ENCODE assay signal across 9 cellular contexts in the genomic region with DNA sequence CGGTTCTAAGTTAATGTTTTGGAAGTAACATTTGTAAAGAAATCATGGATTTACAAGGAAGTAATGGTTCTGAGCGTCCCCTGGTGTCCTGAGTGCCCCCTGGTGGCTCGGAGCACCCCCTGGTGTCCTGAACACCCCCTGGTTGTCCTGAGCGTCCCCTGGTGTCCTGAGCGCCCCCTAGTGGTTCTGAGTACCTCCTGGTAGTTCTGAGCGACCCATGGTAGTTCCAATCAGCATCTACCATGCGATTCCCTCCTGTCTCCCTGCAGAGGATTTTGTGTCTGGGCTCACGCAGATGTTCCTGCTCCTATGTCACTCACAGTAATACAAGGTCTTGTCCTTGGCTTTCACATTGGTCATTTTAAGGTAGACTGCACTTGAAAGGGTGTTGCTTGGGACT.
DNase-seq lines count a peak whose midpoint lies in the region; ATAC-seq, FAIRE-seq and TF ChIP-seq lines count a peak whose summit lies in the region.
"Had no signal": no experiment of that assay in that cellular context is flagged by ENCODE, and none has a peak within 500 bp of the region (broad histone marks: within the 10 kb centered on the region; RNA-seq: fewer than 3 reads in every experiment).

No MANE protein-coding gene starts in this region.

- no peaks in the 10 kb centered on the region for H3K79me1 ChIP-seq in mesenchymal stem cell (replicated peaks; ENCODE audit: low read length, poor library complexity, severe bottlenecking)

- no peaks in the 10 kb centered on the region for H3K4me1 ChIP-seq in A673 (ENCODE audit: insufficient read depth, low read length, poor library complexity, severe bottlenecking)
- no peaks in the 10 kb centered on the region for H3K4me1 ChIP-seq in HepG2 (ENCODE audit: insufficient read depth, low read length)
- H3K4me1 ChIP-seq in mesenchymal stem cell (ENCODE audit: control insufficient read depth, insufficient read depth, low read depth, low read length) = no peaks in the 10 kb centered on the region

- H3K14ac ChIP-seq in mesenchymal stem cell (ENCODE audit: low read length in 2 of 2) = no peak overlapping the region

- no peak overlapping the region for H2BK15ac ChIP-seq in mesenchymal stem cell (ENCODE audit: low read depth, poor library complexity, severe bottlenecking)

- peaks cover 29% of the 10 kb centered on the region for H3K27me3 Mint-ChIP-seq in activated CD4-positive, alpha-beta memory T cell treated with anti-CD3 and anti-CD28 coated beads, Interleukin-2, amount 10 ng/mL, durations not matched to agents 7 days and 5 days
- H3K27me3 Mint-ChIP-seq in nephron progenitor cell (ENCODE audit: low read depth, poor library complexity) = no peaks in the 10 kb centered on the region

- no peak overlapping the region for H2BK5ac ChIP-seq in mesenchymal stem cell (ENCODE audit: low read depth, low read length, poor library complexity, severe bottlenecking)

- H3K4me2 ChIP-seq in HepG2 (ENCODE audit: low read depth, low read length) = no peak overlapping the region
- H3K4me2 ChIP-seq in mesenchymal stem cell (ENCODE audit: low read length, poor library complexity, severe bottlenecking) = no peak overlapping the region

- H3K4me3 ChIP-seq in A673 (ENCODE audit: low read depth, low read length, poor library complexity, severe bottlenecking) (no peak overlapping the region), NB4 (ENCODE audit: low read depth, low read length) (no peak overlapping the region), HepG2 (replicated peaks in 1 of 3; ENCODE audit: insufficient read depth in 1 of 3, low read depth in 2 of 3, low read length in 3 of 3) (no peak overlapping the region), mesenchymal stem cell (ENCODE audit: insufficient read depth in 1 of 2, low read depth in 1 of 2, low read length in 2 of 2) (no peak overlapping the region)
- H3K4me3 ChIP-seq: skin epidermis had no signal

- H3K4ac ChIP-seq in mesenchymal stem cell (ENCODE audit: low read depth in 1 of 2, low read length in 2 of 2) = no peak overlapping the region

- H3K4me3 Mint-ChIP-seq in activated CD4-positive, alpha-beta memory T cell treated with anti-CD3 and anti-CD28 coated beads, Interleukin-2, amount 10 ng/mL, durations not matched to agents 7 days and 5 days = no peak overlapping the region
- H3K4me3 Mint-ChIP-seq in nephron progenitor cell = no peak overlapping the region

- peaks cover 2% of the 10 kb centered on the region for H3K9me3 Mint-ChIP-seq in activated CD4-positive, alpha-beta memory T cell treated with anti-CD3 and anti-CD28 coated beads, Interleukin-2, amount 10 ng/mL, durations not matched to agents 7 days and 5 days
- H3K9me3 Mint-ChIP-seq in nephron progenitor cell = peaks cover 87% of the 10 kb centered on the region

- H2AFZ ChIP-seq in HepG2 (ENCODE audit: low read length) (no peak overlapping the region), mesenchymal stem cell (ENCODE audit: low read depth, low read length) (no peak overlapping the region)

- H3K27ac ChIP-seq in A673 (ENCODE audit: low read depth, low read length, poor library complexity, severe bottlenecking) (no peak overlapping the region), HepG2 (ENCODE audit: extremely low read length, insufficient read depth, low read length) (no peak overlapping the region), mesenchymal stem cell (ENCODE audit: low read length, poor library complexity, severe bottlenecking) (no peak overlapping the region)
- H3K27ac ChIP-seq: skin epidermis had no signal

- no peak overlapping the region for H3K18ac ChIP-seq in mesenchymal stem cell (ENCODE audit: low read depth in 1 of 2, low read length in 2 of 2)

- BruUV-seq in A673 (replicated peaks; lab: Mats Ljungman, UMichigan) (no TSS peak), HepG2 (replicated peaks; lab: Mats Ljungman, UMichigan) (no TSS peak)

- H3K36me3 ChIP-seq in A673 (ENCODE audit: insufficient read depth, low read length, poor library complexity, severe bottlenecking) (no peaks in the 10 kb centered on the region), HepG2 (replicated peaks in 1 of 2; ENCODE audit: control insufficient read depth in 1 of 2, insufficient read depth in 2 of 2, low read length in 2 of 2) (no peaks in the 10 kb centered on the region), mesenchymal stem cell (ENCODE audit: control insufficient read depth in 1 of 2, insufficient read depth in 2 of 2, low read depth in 1 of 2, low read length in 2 of 2) (no peaks in the 10 kb centered on the region)

- TF ChIP-seq CTCF in A673 (conservative IDR thresholded peaks at IDR 0.05; ENCODE audit: low read depth, low read length) (peak; percentile 69), NB4 (IDR thresholded peaks at IDR 0.05; ENCODE audit: low read depth, low read length) (peak; percentile 99), HepG2 (CRISPR knock-in tag; IDR thresholded peaks at IDR 0.05) (peak; percentile 79), nephron progenitor cell (IDR thresholded peaks at IDR 0.05) (no peak)

- in situ Hi-C loops in HepG2 (cut with HindIII; ENCODE audit: extremely low pct_ligation_motif_present, low pct_unique_long_range_greater_than_20kb) = no loop called here

- H4K20me1 ChIP-seq in HepG2 (ENCODE audit: insufficient read depth, low read length) = no peaks in the 10 kb centered on the region

- H3K9me3 ChIP-seq in A673 (ENCODE audit: low read depth, low read length, poor library complexity, severe bottlenecking) (no peaks in the 10 kb centered on the region), HepG2 (ENCODE audit: low read length) (peaks cover 7% of the 10 kb centered on the region), mesenchymal stem cell (ENCODE audit: control insufficient read depth, low read length) (no peaks in the 10 kb centered on the region)

- H3K9ac ChIP-seq in HepG2 (ENCODE audit: insufficient read depth, low read depth, low read length) = no peak overlapping the region
- no peak overlapping the region for H3K9ac ChIP-seq in mesenchymal stem cell (ENCODE audit: low read length)

- intact Hi-C loops in A673 (cut with micrococcal nuclease; ENCODE audit: unreplicated experiment) (no loop called here), HepG2 (cut with micrococcal nuclease; ENCODE audit: unreplicated experiment) (no loop called here)

- H3K4me1 Mint-ChIP-seq in activated CD4-positive, alpha-beta memory T cell treated with anti-CD3 and anti-CD28 coated beads, Interleukin-2, amount 10 ng/mL, durations not matched to agents 7 days and 5 days = peaks cover 3% of the 10 kb centered on the region
- H3K4me1 Mint-ChIP-seq in nephron progenitor cell = no peaks in the 10 kb centered on the region

- no peaks in the 10 kb centered on the region for H3K79me2 ChIP-seq in HepG2 (ENCODE audit: insufficient read depth, low read length)

- ATAC-seq in GM18907 (IDR thresholded peaks at IDR 0.05; ENCODE audit: unreplicated experiment) (peak; percentile 52), HepG2 (peak; percentile 92), HG03108 (IDR thresholded peaks at IDR 0.05; ENCODE audit: unreplicated experiment) (no peak)

- H3K23ac ChIP-seq in mesenchymal stem cell (ENCODE audit: low read length in 2 of 2) = no peak overlapping the region

- DNase-seq in A673 (ENCODE audit: low spot score) = peak; percentile 63
- DNase-seq in NB4 (ENCODE audit: low read depth) = peak; percentile 85
- DNase-seq in activated CD4-positive, alpha-beta memory T cell treated with anti-CD3 and anti-CD28 coated beads, Interleukin-2, amount 10 ng/mL, durations not matched to agents 7 days and 5 days = peak; percentile 64
- peak; percentile 65 for DNase-seq in HepG2 (ENCODE audit: low spot score)
- no peak for DNase-seq in nephron progenitor cell
- DNase-seq in mesenchymal stem cell = no peak

- H2BK120ac ChIP-seq in mesenchymal stem cell (ENCODE audit: low read depth, low read length) = no peak overlapping the region

- no peak for TF ChIP-seq RAD21 in HepG2 (CRISPR knock-in tag; IDR thresholded peaks at IDR 0.05)

- no peak overlapping the region for H2BK12ac ChIP-seq in mesenchymal stem cell (ENCODE audit: low read length in 2 of 2)

- no peak overlapping the region for H3K27ac Mint-ChIP-seq in activated CD4-positive, alpha-beta memory T cell treated with anti-CD3 and anti-CD28 coated beads, Interleukin-2, amount 10 ng/mL, durations not matched to agents 7 days and 5 days
- no peak overlapping the region for H3K27ac Mint-ChIP-seq in nephron progenitor cell

- TF ChIP-seq EP300 in HepG2 (IDR thresholded peaks at IDR 0.05; ENCODE audit: low read depth in 2 of 2, low read length in 2 of 2) (no peak), HepG2 (CRISPR knock-in tag; IDR thresholded peaks at IDR 0.05; ENCODE audit: borderline replicate concordance) (no peak)

- POLR2A ChIA-PET in A673 (lab: Charles Lee; ENCODE audit: low non-redundant PET) (no interaction called here), HepG2 (lab: Yijun Ruan, JAX) (no interaction called here)
- POLR2A ChIA-PET in activated CD4-positive, alpha-beta memory T cell treated with anti-CD3 and anti-CD28 coated beads, Interleukin-2, amount 10 ng/mL, durations not matched to agents 7 days and 5 days (lab: Charles Lee) = no interaction called here

- H4K91ac ChIP-seq in mesenchymal stem cell (ENCODE audit: low read length) = no peak overlapping the region

- WGBS in HepG2 (ENCODE audit: low lambda C conversion rate) = 50% methylated on average over 6 of the region's 8 CpGs
- 54% methylated on average over 7 of the region's 8 CpGs for WGBS in mesenchymal stem cell

- CTCF ChIA-PET in A673 (lab: Charles Lee) (interaction anchor here (0.7 kb wide), 1 partner anchor 94 kb away, joined by 5 read pairs; no protein-coding TSS in a partner anchor), HepG2 (lab: Yijun Ruan, JAX; ENCODE audit: low intra/inter-chr PET ratio, low total read pairs) (interaction anchor here (1.2 to 2.2 kb wide), 4 partner anchors 35 to 215 kb away, joined by 3 to 27 read pairs (median 9); no protein-coding TSS in a partner anchor)
- CTCF ChIA-PET in activated CD4-positive, alpha-beta memory T cell treated with anti-CD3 and anti-CD28 coated beads, Interleukin-2, amount 10 ng/mL, durations not matched to agents 7 days and 5 days (lab: Charles Lee) = no interaction called here

- H4K8ac ChIP-seq in mesenchymal stem cell (ENCODE audit: low read length) = no peak overlapping the region

- no peak overlapping the region for H2AK5ac ChIP-seq in mesenchymal stem cell (ENCODE audit: low read length, severe bottlenecking)

- H3K36me3 Mint-ChIP-seq in activated CD4-positive, alpha-beta memory T cell treated with anti-CD3 and anti-CD28 coated beads, Interleukin-2, amount 10 ng/mL, durations not matched to agents 7 days and 5 days (ENCODE audit: low read depth) = no peaks in the 10 kb centered on the region
- H3K36me3 Mint-ChIP-seq in nephron progenitor cell (ENCODE audit: low read depth) = no peaks in the 10 kb centered on the region

- no peak for TF ChIP-seq POLR2A in NB4 (IDR thresholded peaks at IDR 0.05; ENCODE audit: extremely low read depth, insufficient read length)
- no peak for TF ChIP-seq POLR2A in HepG2 (IDR thresholded peaks at IDR 0.05; ENCODE audit: insufficient read depth in 1 of 2, low read depth in 2 of 2, low read length in 2 of 2)

- H3K27me3 ChIP-seq in A673 (replicated peaks; ENCODE audit: insufficient read depth, low read depth, low read length, poor library complexity) (no peaks in the 10 kb centered on the region), HepG2 (ENCODE audit: control insufficient read depth in 1 of 2, insufficient read depth in 2 of 2, low read length in 2 of 2) (no peaks in the 10 kb centered on the region), mesenchymal stem cell (ENCODE audit: control insufficient read depth in 1 of 2, insufficient read depth in 1 of 2, low read length in 2 of 2) (peaks cover 0 to 8% of the 10 kb centered on the region in 2 experiments)

- FAIRE-seq in HepG2 (lab: Jason Lieb, UNC) = peak; percentile 4

Comparison
In these comparisons a context has a peak if more than half of its experiments do, and no peak if none do; other contexts are left out.
1. DNase-seq: peak in A673 (single experiment), NB4 (single experiment), activated CD4-positive, alpha-beta memory T cell treated with anti-CD3 and anti-CD28 coated beads, Interleukin-2, amount 10 ng/mL, durations not matched to agents 7 days and 5 days (single experiment) and HepG2 (single experiment); none in nephron progenitor cell (single experiment) and mesenchymal stem cell (single experiment).